Comparison of ENCODE assay signal across 27 cellular contexts in the genomic region with DNA sequence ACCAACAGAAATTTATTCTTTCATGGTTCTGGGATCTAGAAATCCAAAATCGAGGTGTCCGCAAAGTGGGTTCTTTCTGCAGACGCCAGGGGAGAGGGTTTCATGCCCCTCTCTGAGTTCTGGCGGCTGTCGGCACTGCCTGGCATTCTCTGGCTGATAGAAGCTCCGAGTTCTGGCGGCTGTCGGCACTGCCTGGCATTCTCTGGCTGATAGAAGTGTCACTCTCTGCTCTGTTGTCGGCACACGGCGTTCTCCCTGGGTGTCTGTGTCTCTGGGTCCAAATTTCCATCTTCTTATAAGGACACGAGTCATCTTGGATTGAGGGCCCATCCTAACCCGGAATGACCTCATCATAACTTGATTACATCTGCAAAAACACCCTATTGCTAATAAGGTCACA. TPM values are rescaled to one million over a fixed set of nuclear protein-coding genes. Genes with fewer than 3 reads are reported as not detected.
"Had no signal": no experiment of that assay in that cellular context is flagged by ENCODE, and none has a peak within 500 bp of the region (broad histone marks: within the 10 kb centered on the region; RNA-seq: fewer than 3 reads in every experiment).

No MANE protein-coding gene starts in this region.

- ATAC-seq: activated CD8-positive, alpha-beta T cell treated with anti-CD3 and anti-CD28 coated beads, Interleukin-2, amount 10 ng/mL, durations not matched to agents 7 days and 5 days; stimulated activated memory B cell treated with anti-CD40 and anti-IgM and Interleukin-4, amounts not matched to agents 10 μg/mL and 1 μg/mL and 100 μg/mL, for 72 hours had no signal

- H3K4me3 ChIP-seq: lung, neural progenitor cell, ovary, sigmoid colon, smooth muscle cell, stomach, suprapubic skin, tibial nerve had no signal

- H3K36me3 Mint-ChIP-seq: activated naive CD4-positive, alpha-beta T cell treated with anti-CD3 and anti-CD28 coated beads, Interleukin-2, amount 50 U/mL, for 24 hours; brain; naive B cell; neural progenitor cell; stimulated activated memory B cell treated with anti-CD40 and anti-IgM and Interleukin-4, amounts not matched to agents 10 μg/mL and 1 μg/mL and 100 μg/mL, for 72 hours had no signal

- H3K4me3 Mint-ChIP-seq: activated CD8-positive, alpha-beta T cell treated with anti-CD3 and anti-CD28 coated beads, Interleukin-2, amount 10 ng/mL, durations not matched to agents 7 days and 5 days; activated naive CD4-positive, alpha-beta T cell treated with anti-CD3 and anti-CD28 coated beads, Interleukin-2, amount 50 U/mL, for 24 hours; activated T-helper 1 cell treated with anti-CD3 and anti-CD28 coated beads, Interleukin-12 subunit alpha, Interleukin-12 subunit beta, Interleukin-2, Interleukin-4 antibody, amounts not matched to agents 30 ng/mL and 10 ng/mL and 1 ng/mL, durations not matched to agents 14 hours and 24 hours and 36 hours; brain; naive B cell; neural progenitor cell; stimulated activated memory B cell treated with anti-CD40 and anti-IgM and Interleukin-4, amounts not matched to agents 10 μg/mL and 1 μg/mL and 100 μg/mL, for 72 hours had no signal

- H3K4me1 ChIP-seq: neural progenitor cell, sigmoid colon, stomach, tibial nerve had no signal

- H3K36me3 ChIP-seq: neural progenitor cell, ovary, sigmoid colon, stomach, suprapubic skin, tibial nerve had no signal

- H3K9me3 Mint-ChIP-seq: activated naive CD4-positive, alpha-beta T cell treated with anti-CD3 and anti-CD28 coated beads, Interleukin-2, amount 50 U/mL, for 24 hours; activated T-helper 1 cell treated with anti-CD3 and anti-CD28 coated beads, Interleukin-12 subunit alpha, Interleukin-12 subunit beta, Interleukin-2, Interleukin-4 antibody, amounts not matched to agents 30 ng/mL and 10 ng/mL and 1 ng/mL, durations not matched to agents 14 hours and 24 hours and 36 hours; naive B cell had no signal

- H3K4me1 Mint-ChIP-seq: activated naive CD4-positive, alpha-beta T cell treated with anti-CD3 and anti-CD28 coated beads, Interleukin-2, amount 50 U/mL, for 24 hours; brain; neural progenitor cell had no signal

- DNase-seq: activated CD4-positive, alpha-beta T cell treated with anti-CD3 and anti-CD28 coated beads for 1 hour; activated CD4-positive, alpha-beta T cell treated with anti-CD3 and anti-CD28 coated beads, Interleukin-2, amount 50 U/mL, for 1 hour; activated CD8-positive, alpha-beta T cell treated with anti-CD3 and anti-CD28 coated beads, Interleukin-2, amount 10 ng/mL, durations not matched to agents 7 days and 5 days; activated gamma-delta T cell treated with Interleukin-2 at 50 U/mL for 16 hours; central memory CD4-positive, alpha-beta T cell; dermis blood vessel endothelial cell; effector CD8-positive, alpha-beta T cell; naive B cell; ovary; sigmoid colon; stimulated activated CD4-positive, alpha-beta T cell treated with anti-CD3 and anti-CD28 coated beads, Interleukin-15, amount 100 ng/mL, for 24 hours; stomach; T-helper 1 cell; T-helper 9 cell had no signal

- H3K27ac Mint-ChIP-seq: activated CD8-positive, alpha-beta T cell treated with anti-CD3 and anti-CD28 coated beads, Interleukin-2, amount 10 ng/mL, durations not matched to agents 7 days and 5 days; activated naive CD4-positive, alpha-beta T cell treated with anti-CD3 and anti-CD28 coated beads, Interleukin-2, amount 50 U/mL, for 24 hours; activated T-helper 1 cell treated with anti-CD3 and anti-CD28 coated beads, Interleukin-12 subunit alpha, Interleukin-12 subunit beta, Interleukin-2, Interleukin-4 antibody, amounts not matched to agents 30 ng/mL and 10 ng/mL and 1 ng/mL, durations not matched to agents 14 hours and 24 hours and 36 hours; naive B cell; neural progenitor cell; stimulated activated memory B cell treated with anti-CD40 and anti-IgM and Interleukin-4, amounts not matched to agents 10 μg/mL and 1 μg/mL and 100 μg/mL, for 72 hours had no signal

- H3K27me3 ChIP-seq: ovary had no signal

- H3K27ac ChIP-seq: neural progenitor cell, ovary, sigmoid colon, stomach, suprapubic skin, tibial nerve had no signal

- H3K9me3 ChIP-seq: ovary, sigmoid colon, stomach, suprapubic skin, tibial nerve had no signal

RNA-seq across cellular contexts. Expression of a gene that starts 7.6 kb away (rescaled TPM):
- total RNA-seq: activated CD8-positive, alpha-beta T cell treated with anti-CD3 and anti-CD28 coated beads, Interleukin-2, amount 10 ng/mL, durations not matched to agents 7 days and 5 days; activated T-helper 1 cell treated with anti-CD3 and anti-CD28 coated beads, Interleukin-12 subunit alpha, Interleukin-12 subunit beta, Interleukin-2, Interleukin-4 antibody, amounts not matched to agents 30 ng/mL and 10 ng/mL and 1 ng/mL, durations not matched to agents 14 hours and 24 hours and 36 hours; aorta; dermis blood vessel endothelial cell; esophagus mucosa; mesenteric fat pad; ovary; pulmonary artery endothelial cell; smooth muscle cell; suprapubic skin; tibial nerve had no signal
- polyA plus RNA-seq: aorta, smooth muscle cell, stomach had no signal
